ENCODE assay signal across 17 cellular contexts in the genomic region with DNA sequence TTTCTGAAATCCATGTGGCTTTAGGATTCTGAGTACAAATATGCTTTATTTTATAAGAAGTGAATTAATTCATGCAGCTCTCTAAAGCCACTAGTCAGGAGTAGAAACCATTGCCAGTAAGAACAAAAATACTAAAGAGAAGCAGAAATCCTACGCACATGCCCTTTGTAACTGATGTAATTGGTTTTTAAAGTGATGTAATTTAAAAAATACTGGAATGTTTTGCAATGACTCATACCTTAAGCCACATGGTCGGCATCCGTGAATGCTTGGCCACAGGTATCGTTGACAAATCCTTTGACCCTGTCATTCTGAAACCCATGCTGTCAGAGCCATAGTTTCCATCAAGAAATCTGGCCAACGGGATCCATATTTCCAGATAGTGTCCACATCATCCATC.
DNase-seq lines count a peak whose midpoint lies in the region; ATAC-seq, FAIRE-seq and TF ChIP-seq lines count a peak whose summit lies in the region.
"Had no signal": no experiment of that assay in that cellular context is flagged by ENCODE, and none has a peak within 500 bp of the region (broad histone marks: within the 10 kb centered on the region; RNA-seq: fewer than 3 reads in every experiment).

No MANE protein-coding gene starts in this region.

- H3K14ac ChIP-seq in IMR-90 (replicated peaks; ENCODE audit: low read depth, low read length): no peak overlapping the region

- no peak overlapping the region for H3K56ac ChIP-seq in IMR-90 (ENCODE audit: extremely low read depth, insufficient read depth, low read length)

- TF ChIP-seq CTCF in Calu3 (IDR thresholded peaks at IDR 0.05; ENCODE audit: unreplicated experiment) (no peak), IMR-90 (conservative IDR thresholded peaks at IDR 0.05; ENCODE audit: low read depth, low read length) (no peak), GM12878 (IDR thresholded peaks at IDR 0.05 in 2 of 3, conservative IDR thresholded peaks at IDR 0.05 in 1 of 3; ENCODE audit: control insufficient read depth in 2 of 3, extremely low read depth in 1 of 3, insufficient read depth in 1 of 3, low read depth in 3 of 3, low read length in 3 of 3) (no peak), left lung (IDR thresholded peaks at IDR 0.05) (no peak), kidney (IDR thresholded peaks at IDR 0.05; ENCODE audit: borderline replicate concordance, extremely low read depth, insufficient read depth) (no peak)

- ATAC-seq in IMR-90 (ENCODE audit: low read depth): no peak
- ATAC-seq in GM12878: peak; percentile 34; the same call in 2 of the 3 replicates
- peak; percentile 11 for ATAC-seq in left lung
- no peak for ATAC-seq in HG03135 (IDR thresholded peaks at IDR 0.05; ENCODE audit: unreplicated experiment)
- ATAC-seq: activated CD8-positive, alpha-beta T cell treated with anti-CD3 and anti-CD28 coated beads for 36 hours; effector memory CD8-positive, alpha-beta T cell had no signal

- no peaks in the 10 kb centered on the region for H3K79me2 ChIP-seq in GM12878 (ENCODE audit: control insufficient read depth, insufficient read depth, low read length)

- no peak overlapping the region for H2AK9ac ChIP-seq in IMR-90 (replicated peaks; ENCODE audit: low read depth, low read length, poor library complexity)

- no peak overlapping the region for H3K9ac ChIP-seq in IMR-90 (ENCODE audit: low read depth, low read length)
- H3K9ac ChIP-seq in GM12878 (ENCODE audit: control insufficient read depth, insufficient read depth, low read length): no peak overlapping the region
- H3K9ac ChIP-seq in kidney (ENCODE audit: low read length in 2 of 2): no peak overlapping the region

- H3K27ac Mint-ChIP-seq in Calu3 (ENCODE audit: unreplicated experiment): peak overlapping the region; percentile 80
- H3K27ac Mint-ChIP-seq: activated CD8-positive, alpha-beta T cell treated with anti-CD3 and anti-CD28 coated beads for 36 hours; activated naive CD8-positive, alpha-beta T cell treated with anti-CD3 and anti-CD28 coated beads, Interleukin-2, amount 10 ng/mL, durations not matched to agents 7 days and 5 days; effector memory CD8-positive, alpha-beta T cell had no signal

- no peaks in the 10 kb centered on the region for H3K36me3 ChIP-seq in IMR-90 (ENCODE audit: control insufficient read depth, insufficient read depth, low read length)
- no peaks in the 10 kb centered on the region; a peak in 1 of 4 replicates for H3K36me3 ChIP-seq in GM12878 (ENCODE audit: control insufficient read depth in 2 of 2, insufficient read depth in 2 of 2, low read length in 1 of 2)
- no peaks in the 10 kb centered on the region for H3K36me3 ChIP-seq in left lung
- H3K36me3 ChIP-seq in kidney (ENCODE audit: control insufficient read depth in 1 of 2, insufficient read depth in 2 of 2, low read length in 2 of 2): no peaks in the 10 kb centered on the region

- dilution Hi-C loops in IMR-90 (cut with HindIII; ENCODE audit: low sequenced_read_pairs, unreplicated experiment): no loop called here

- no peak overlapping the region for H3K23ac ChIP-seq in IMR-90 (ENCODE audit: low read depth, low read length)

- 20% methylated on average over 1 of the region's 5 CpGs; no CpG with 5 or more reads in 1 of the 2 experiments for WGBS in IMR-90 (ENCODE audit: extremely low coverage in 2 of 2, insufficient read length in 1 of 2), 2 experiments
- 2% methylated on average over 5 of the region's 5 CpGs for WGBS in GM12878 (ENCODE audit: insufficient coverage, insufficient replicate concordance, low lambda C conversion rate, missing lambda C conversion rate)

- TF ChIP-seq POLR2A in IMR-90 (IDR thresholded peaks at IDR 0.05; ENCODE audit: low read depth, low read length): no peak
- no peak for TF ChIP-seq POLR2A in GM12878 (IDR thresholded peaks at IDR 0.05; ENCODE audit: low read depth, low read length)

- POLR2A ChIA-PET in IMR-90 (lab: Charles Lee; ENCODE audit: unreplicated experiment): no interaction called here
- POLR2A ChIA-PET in GM12878 (lab: Charles Lee): interaction anchor here (0.6 kb wide), 1 partner anchor 26 kb away, joined by 3 read pairs; no protein-coding TSS in a partner anchor

- H3K27me3 Mint-ChIP-seq in Calu3 (ENCODE audit: unreplicated experiment): no peaks in the 10 kb centered on the region

- peaks cover 3% of the 10 kb centered on the region for H3K9me3 Mint-ChIP-seq in Calu3 (ENCODE audit: low read depth, unreplicated experiment)
- H3K9me3 Mint-ChIP-seq: activated CD8-positive, alpha-beta T cell treated with anti-CD3 and anti-CD28 coated beads for 36 hours; activated naive CD8-positive, alpha-beta T cell treated with anti-CD3 and anti-CD28 coated beads, Interleukin-2, amount 10 ng/mL, durations not matched to agents 7 days and 5 days; central memory CD8-positive, alpha-beta T cell; effector memory CD8-positive, alpha-beta T cell had no signal

- H3K4me1 ChIP-seq in IMR-90 (ENCODE audit: control insufficient read depth, insufficient read depth, low read length): no peaks in the 10 kb centered on the region
- H3K4me1 ChIP-seq in GM12878 (ENCODE audit: control insufficient read depth, insufficient read depth, low read length): no peaks in the 10 kb centered on the region
- no peaks in the 10 kb centered on the region for H3K4me1 ChIP-seq in left lung
- no peaks in the 10 kb centered on the region for H3K4me1 ChIP-seq in kidney (ENCODE audit: control insufficient read depth in 1 of 2, insufficient read depth in 1 of 2, low read depth in 1 of 2, low read length in 2 of 2)

- no peak overlapping the region for H4K5ac ChIP-seq in IMR-90 (ENCODE audit: low read depth, low read length)

- H2AK5ac ChIP-seq in IMR-90 (ENCODE audit: low read depth, low read length): no peak overlapping the region

- RAD21 ChIA-PET in GM12878 (lab: Charles Lee; ENCODE audit: unreplicated experiment): no interaction called here

- DNase-seq in Calu3 (peak; percentile 48), IMR-90 (peak; percentile 25), GM12878 (ENCODE audit: low read depth, low spot score) (no peak), left lung (no peak), kidney (no peak), hippocampal formation (lab: John Stamatoyannopoulos, UW) (no peak), SW 1271 (lab: John Stamatoyannopoulos, UW) (no peak)
- DNase-seq: activated CD8-positive, alpha-beta T cell treated with anti-CD3 and anti-CD28 coated beads for 36 hours; activated naive CD8-positive, alpha-beta T cell treated with anti-CD3 and anti-CD28 coated beads, Interleukin-2, amount 10 ng/mL, durations not matched to agents 7 days and 5 days; effector memory CD8-positive, alpha-beta T cell; GF-D8; H7; NCI-H1694 treated with DMSO at 0.1 percent for 48 hours had no signal

- H3K27me3 ChIP-seq in IMR-90 (ENCODE audit: control insufficient read depth, insufficient read depth, low read length): peaks cover 2% of the 10 kb centered on the region
- no peaks in the 10 kb centered on the region; a peak in 2 of 4 replicates for H3K27me3 ChIP-seq in GM12878 (replicated peaks in 1 of 2; ENCODE audit: control insufficient read depth in 2 of 2, insufficient read depth in 2 of 2, low read length in 1 of 2)
- H3K27me3 ChIP-seq in left lung: peaks cover 0 to 3% of the 10 kb centered on the region in 2 donors

- intact Hi-C loops in Calu3 (cut with micrococcal nuclease; ENCODE audit: unreplicated experiment) (no loop called here), IMR-90 (cut with micrococcal nuclease) (no loop called here), GM12878 (cut with micrococcal nuclease; ENCODE audit: unreplicated experiment) (no loop called here), left lung (cut with DNase I) (no loop called here), kidney (cut with DNase I) (no loop called here)

- in situ Hi-C loops in IMR-90 (cut with MboI; ENCODE audit: low sequenced_read_pairs): no loop called here
- in situ Hi-C loops in GM12878 (cut with MboI): no loop called here

- SMC1A ChIA-PET in GM12878 (lab: Charles Lee; ENCODE audit: uncharacterized antibody, unreplicated experiment): interaction anchor here (1.1 kb wide), 1 partner anchor 270 kb away, joined by 3 read pairs; no protein-coding TSS in a partner anchor

- no peak overlapping the region for H4K91ac ChIP-seq in IMR-90 (ENCODE audit: insufficient read depth, low read depth, low read length)

- no peak overlapping the region for H3K4me2 ChIP-seq in IMR-90 (ENCODE audit: low read depth, low read length)
- H3K4me2 ChIP-seq in GM12878 (ENCODE audit: control insufficient read depth, insufficient read depth): no peak overlapping the region

- no TSS peak for BruUV-seq in Calu3 (replicated peaks; lab: Mats Ljungman, UMichigan)
- BruUV-seq in IMR-90 (replicated peaks; lab: Mats Ljungman, UMichigan): no TSS peak
- BruUV-seq in GM12878 (replicated peaks; lab: Mats Ljungman, UMichigan): no TSS peak

- TF ChIP-seq EP300 in GM12878 (IDR thresholded peaks at IDR 0.05; ENCODE audit: borderline replicate concordance in 1 of 2, control insufficient read depth in 1 of 2, low read depth in 2 of 2, low read length in 2 of 2): no peak

- no peak overlapping the region for H3K4me3 ChIP-seq in IMR-90 (ENCODE audit: insufficient read depth, low read depth, low read length)
- H3K4me3 ChIP-seq in GM12878: no peak overlapping the region
- no peak overlapping the region for H3K4me3 ChIP-seq in left lung
- H3K4me3 ChIP-seq in kidney (ENCODE audit: low read length in 2 of 2): no peak overlapping the region

- no peak overlapping the region for H2BK20ac ChIP-seq in IMR-90 (ENCODE audit: low read depth, low read length)

- no peaks in the 10 kb centered on the region for H3K36me3 Mint-ChIP-seq in Calu3 (ENCODE audit: insufficient read depth, unreplicated experiment)
- H3K36me3 Mint-ChIP-seq: activated naive CD8-positive, alpha-beta T cell treated with anti-CD3 and anti-CD28 coated beads, Interleukin-2, amount 10 ng/mL, durations not matched to agents 7 days and 5 days had no signal

- no peaks in the 10 kb centered on the region for H3K9me1 ChIP-seq in IMR-90 (ENCODE audit: insufficient read depth, low read length)

- no peak overlapping the region for H3K18ac ChIP-seq in IMR-90 (ENCODE audit: low read depth, low read length)

- no peak overlapping the region for H2BK5ac ChIP-seq in IMR-90 (ENCODE audit: low read depth, low read length, poor library complexity, severe bottlenecking)

- H4K20me1 ChIP-seq in IMR-90 (ENCODE audit: insufficient read depth, low read length): no peaks in the 10 kb centered on the region
- no peaks in the 10 kb centered on the region for H4K20me1 ChIP-seq in GM12878 (ENCODE audit: control insufficient read depth, insufficient read depth)

- no peak overlapping the region for H2BK120ac ChIP-seq in IMR-90 (ENCODE audit: low read depth, low read length)

- H3K79me1 ChIP-seq in IMR-90 (ENCODE audit: low read depth in 1 of 2, low read length in 2 of 2): no peaks in the 10 kb centered on the region

- FAIRE-seq in GM12878 (lab: Jason Lieb, UNC): no peak
- no peak for FAIRE-seq in kidney (lab: Jason Lieb, UNC)
- FAIRE-seq: frontal cortex, HTR-8/SVneo had no signal

- no peak overlapping the region for H2AFZ ChIP-seq in IMR-90 (replicated peaks; ENCODE audit: low read length, poor library complexity)
- no peak overlapping the region for H2AFZ ChIP-seq in GM12878 (ENCODE audit: control insufficient read depth, low read depth, low read length)

- no peaks in the 10 kb centered on the region for H3K9me3 ChIP-seq in IMR-90 (ENCODE audit: control insufficient read depth, insufficient read depth, low read length)
- no peaks in the 10 kb centered on the region for H3K9me3 ChIP-seq in GM12878 (replicated peaks; ENCODE audit: control insufficient read depth, insufficient read depth, low read length)
- H3K9me3 ChIP-seq in left lung: no peaks in the 10 kb centered on the region
- H3K9me3 ChIP-seq in kidney (ENCODE audit: control insufficient read depth in 1 of 2, low read length in 2 of 2): no peaks in the 10 kb centered on the region

- H2BK15ac ChIP-seq in IMR-90 (ENCODE audit: low read depth, low read length): no peak overlapping the region

- TF ChIP-seq RAD21 in IMR-90 (IDR thresholded peaks at IDR 0.05; ENCODE audit: low read length): no peak
- no peak for TF ChIP-seq RAD21 in GM12878 (IDR thresholded peaks at IDR 0.05; ENCODE audit: insufficient read depth, low read depth, low read length)

- no peak overlapping the region for H3K4ac ChIP-seq in IMR-90 (ENCODE audit: low read depth, low read length)

- H3K4me1 Mint-ChIP-seq in Calu3 (ENCODE audit: low read depth, unreplicated experiment): peaks cover 33% of the 10 kb centered on the region
- H3K4me1 Mint-ChIP-seq: activated naive CD8-positive, alpha-beta T cell treated with anti-CD3 and anti-CD28 coated beads, Interleukin-2, amount 10 ng/mL, durations not matched to agents 7 days and 5 days; central memory CD8-positive, alpha-beta T cell had no signal

- CTCF ChIA-PET in Calu3 (lab: Charles Lee) (no interaction called here), IMR-90 (lab: Yijun Ruan, JAX) (no interaction called here), GM12878 (lab: Yijun Ruan, JAX) (no interaction called here)

- H3K4me3 Mint-ChIP-seq in Calu3 (ENCODE audit: low read depth, unreplicated experiment): no peak overlapping the region
- H3K4me3 Mint-ChIP-seq: activated CD8-positive, alpha-beta T cell treated with anti-CD3 and anti-CD28 coated beads for 36 hours; activated naive CD8-positive, alpha-beta T cell treated with anti-CD3 and anti-CD28 coated beads, Interleukin-2, amount 10 ng/mL, durations not matched to agents 7 days and 5 days; central memory CD8-positive, alpha-beta T cell; effector memory CD8-positive, alpha-beta T cell had no signal

- H4K8ac ChIP-seq in IMR-90 (ENCODE audit: low read depth in 2 of 2, low read length in 2 of 2): no peak overlapping the region

- H3K27ac ChIP-seq in IMR-90 (ENCODE audit: insufficient read depth, low read length): no peak overlapping the region
- H3K27ac ChIP-seq in GM12878 (ENCODE audit: control insufficient read depth, insufficient read depth): no peak overlapping the region
- no peak overlapping the region for H3K27ac ChIP-seq in left lung
- H3K27ac ChIP-seq in kidney (ENCODE audit: low read depth in 2 of 2, low read length in 2 of 2): no peak overlapping the region

Comparison
In these comparisons a context has a peak if more than half of its experiments do, and no peak if none do; other contexts are left out.
1. DNase-seq: peak in Calu3 (single experiment) and IMR-90 (single experiment); none in GM12878 (single experiment), left lung (0 of 2), kidney (single experiment), hippocampal formation (0 of 2) and SW 1271 (0 of 2).
2. ATAC-seq: peak in GM12878 (single experiment) and left lung (single experiment); none in IMR-90 (single experiment) and HG03135 (single experiment).